Comparison of ENCODE assay signal across 2 cellular contexts in genomic region chr3:71210257-71211002, GRCh38.
TF ChIP-seq lines count a peak whose summit lies in the region.

No MANE protein-coding gene starts in this region.

TF ChIP-seq in K562, 482 proteins besides CTCF, POLR2A, EP300 and RAD21 (continued from another document and continues in another):
- TF ChIP-seq RNF219 (CRISPR knock-in tag; IDR thresholded peaks at IDR 0.05): no peak
- no peak for TF ChIP-seq ZKSCAN3 (CRISPR knock-in tag; IDR thresholded peaks at IDR 0.05)
- TF ChIP-seq NRF1 (conservative IDR thresholded peaks at IDR 0.05 in 1 of 2, IDR thresholded peaks at IDR 0.05 in 1 of 2): no peak
- no peak for TF ChIP-seq ZNF668 (CRISPR knock-in tag; IDR thresholded peaks at IDR 0.05)
- TF ChIP-seq ZNF431 (CRISPR knock-in tag; IDR thresholded peaks at IDR 0.05): no peak
- TF ChIP-seq CHD1 (IDR thresholded peaks at IDR 0.05; ENCODE audit: low read length): no peak
- TF ChIP-seq ZBED1 (IDR thresholded peaks at IDR 0.05): no peak
- TF ChIP-seq PBX2 (CRISPR knock-in tag; IDR thresholded peaks at IDR 0.05; ENCODE audit: low read depth): no peak
- TF ChIP-seq PBX2 (tag; conservative IDR thresholded peaks at IDR 0.05; ENCODE audit: low read depth): peak; percentile 62; the same call in 1 of the 2 replicates
- no peak for TF ChIP-seq ZNF263 (CRISPR knock-in tag; IDR thresholded peaks at IDR 0.05; ENCODE audit: borderline replicate concordance)
- no peak for TF ChIP-seq CBX5 (IDR thresholded peaks at IDR 0.05; ENCODE audit: borderline replicate concordance, low read depth)
- TF ChIP-seq TRIM25 (IDR thresholded peaks at IDR 0.05; ENCODE audit: borderline replicate concordance): no peak
- TF ChIP-seq TCF15 (CRISPR knock-in tag; IDR thresholded peaks at IDR 0.05): no peak
- TF ChIP-seq SMAD1 (IDR thresholded peaks at IDR 0.05; ENCODE audit: low read depth, low read length, partially characterized antibody): no peak
- no peak for TF ChIP-seq POLR2H (tag; IDR thresholded peaks at IDR 0.05; ENCODE audit: low read depth)
- TF ChIP-seq ZFX (CRISPR knock-in tag; IDR thresholded peaks at IDR 0.05): peak; percentile 20; the same call in 1 of the 2 replicates
- TF ChIP-seq PURB (CRISPR knock-in tag; IDR thresholded peaks at IDR 0.05; ENCODE audit: low read depth): no peak
- TF ChIP-seq POLR2G (IDR thresholded peaks at IDR 0.05; ENCODE audit: low read depth, low read length): no peak
- TF ChIP-seq PCBP2 (IDR thresholded peaks at IDR 0.05; ENCODE audit: low read depth, low read length, poor library complexity, severe bottlenecking): no peak
- no peak for TF ChIP-seq NR2C1 (IDR thresholded peaks at IDR 0.05)
- TF ChIP-seq NR2C1 (tag; IDR thresholded peaks at IDR 0.05): no peak
- no peak for TF ChIP-seq ZNF830 (CRISPR knock-in tag; IDR thresholded peaks at IDR 0.05)
- no peak for TF ChIP-seq CBFA2T3 (IDR thresholded peaks at IDR 0.05)
- no peak for TF ChIP-seq ZNF146 (CRISPR knock-in tag; IDR thresholded peaks at IDR 0.05; ENCODE audit: unreplicated experiment)
- no peak for TF ChIP-seq SAFB (IDR thresholded peaks at IDR 0.05; ENCODE audit: borderline replicate concordance, low read depth, low read length)
- TF ChIP-seq C11orf30 (IDR thresholded peaks at IDR 0.05; ENCODE audit: low read depth): peak; percentile 21; the same call in 1 of the 2 replicates
- TF ChIP-seq CXXC5 (CRISPR knock-in tag; IDR thresholded peaks at IDR 0.05): peak; percentile 27; the same call in 1 of the 2 replicates
- TF ChIP-seq SMARCA4 (IDR thresholded peaks at IDR 0.05): no peak
- no peak for TF ChIP-seq ETV5 (CRISPR knock-in tag; IDR thresholded peaks at IDR 0.05; ENCODE audit: low read depth)

TF ChIP-seq in liver, 16 proteins besides CTCF, POLR2A, EP300 and RAD21 (continued from another document):
- TF ChIP-seq MAX (IDR thresholded peaks at IDR 0.05): peak; percentile 25
